12 cellular contexts compared by ENCODE assay signal in genomic region chr4:879730-880079, GRCh38. TPM values are rescaled to one million over a fixed set of nuclear protein-coding genes. Genes with fewer than 3 reads are reported as not detected.
DNase-seq lines count a peak whose midpoint lies in the region; ATAC-seq and TF ChIP-seq lines count a peak whose summit lies in the region.
"Had no signal": no experiment of that assay in that cellular context is flagged by ENCODE, and none has a peak within 500 bp of the region (broad histone marks: within the 10 kb centered on the region; RNA-seq: fewer than 3 reads in every experiment).

No MANE protein-coding gene starts in this region.

- TF ChIP-seq POLR2A in testis (IDR thresholded peaks at IDR 0.05), result no peak

- no peaks in the 10 kb centered on the region for H3K4me1 ChIP-seq in testis
- H3K4me1 ChIP-seq: gastrocnemius medialis had no signal

- peaks cover 5% of the 10 kb centered on the region for H3K36me3 ChIP-seq in testis (ENCODE audit: low read depth, missing control alignments)

- H3K27me3 ChIP-seq in testis, result no peaks in the 10 kb centered on the region
- H3K27me3 ChIP-seq: gastrocnemius medialis had no signal

- no peak for TF ChIP-seq CTCF in testis (IDR thresholded peaks at IDR 0.05)

- DNase-seq in Jurkat, Clone E6-1 (ENCODE audit: low read depth, low spot score), result no peak
- peak; percentile 54 for DNase-seq in activated T-cell treated with anti-CD3 and anti-CD28 coated beads for 4 hours
- DNase-seq in iris pigment epithelial cell (ENCODE audit: low read depth), result peak; percentile 8
- peak; percentile 61 to 64 for DNase-seq in stimulated activated CD8-positive, alpha-beta memory T cell treated with anti-CD3 and anti-CD28 coated beads, Interleukin-15, amount 100 ng/mL, for 48 hours (ENCODE audit: low read depth in 2 of 2)
- no peak for DNase-seq in testis
- DNase-seq in NCI-H1092 treated with DMSO at 0.1 percent for 48 hours (lab: John Stamatoyannopoulos, UW), result no peak
- DNase-seq: gastrocnemius medialis, NCI-H524 treated with DMSO at 0.1 percent for 48 hours, SW 1271 had no signal

- peak overlapping the region; percentile 10 for H3K4me3 ChIP-seq in Jurkat, Clone E6-1 (ENCODE audit: low read length)
- H3K4me3 ChIP-seq in testis, result no peak overlapping the region
- H3K4me3 ChIP-seq: gastrocnemius medialis had no signal

- intact Hi-C loops in testis (cut with DNase I; ENCODE audit: low total_unique reads), result no loop called here

- H3K9me3 ChIP-seq in testis, result no peaks in the 10 kb centered on the region
- H3K9me3 ChIP-seq: gastrocnemius medialis had no signal

- no peak overlapping the region for H3K27ac ChIP-seq in testis
- H3K27ac ChIP-seq: gastrocnemius medialis had no signal

- 91 to 93% methylated on average over 12 of the region's 12 CpGs for WGBS in testis, 2 donors

- ATAC-seq in HG02870 (IDR thresholded peaks at IDR 0.05; ENCODE audit: unreplicated experiment) (no peak), GM18511 (IDR thresholded peaks at IDR 0.05; ENCODE audit: unreplicated experiment) (no peak)
- ATAC-seq: gastrocnemius medialis, HCT116 had no signal

RNA-seq across cellular contexts. Expression of gene GAK, which starts 52.4 kb away (rescaled TPM):
- polyA plus RNA-seq in Jurkat, Clone E6-1 (2012; ENCODE audit: insufficient read depth, insufficient read length), result 58.3 TPM
- 100 to 1,000 TPM; 226 to 229 TPM for total RNA-seq in testis
- polyA plus RNA-seq in testis (ENCODE audit: insufficient read depth, low read depth, low replicate concordance), result 130 TPM

RNA-seq across cellular contexts. Expression of gene TMEM175, which starts 52.6 kb away (rescaled TPM):
- 16.5 TPM for polyA plus RNA-seq in Jurkat, Clone E6-1 (2012; ENCODE audit: insufficient read depth, insufficient read length)
- total RNA-seq in testis, result 10 to 100 TPM; 69.2 to 88.2 TPM
- polyA plus RNA-seq in testis (ENCODE audit: insufficient read depth, low read depth, low replicate concordance), result 50.5 TPM

RNA-seq across cellular contexts. Expression of gene CPLX1, which starts 53.8 kb away (rescaled TPM):
- 0.73 TPM for polyA plus RNA-seq in Jurkat, Clone E6-1 (2012; ENCODE audit: insufficient read depth, insufficient read length)
- total RNA-seq in testis, result 1 to 10 TPM; 5.5 to 8.2 TPM
- polyA plus RNA-seq in testis (ENCODE audit: insufficient read depth, low read depth, low replicate concordance), result 4.4 TPM

Comparison
In these comparisons a context has a peak if more than half of its experiments do, and no peak if none do; other contexts are left out.
1. DNase-seq: peak in activated T-cell treated with anti-CD3 and anti-CD28 coated beads for 4 hours (single experiment), iris pigment epithelial cell (single experiment) and stimulated activated CD8-positive, alpha-beta memory T cell treated with anti-CD3 and anti-CD28 coated beads, Interleukin-15, amount 100 ng/mL, for 48 hours (2 of 2); none in Jurkat, Clone E6-1 (single experiment), testis (single experiment) and NCI-H1092 treated with DMSO at 0.1 percent for 48 hours (single experiment).